ENCODE assay signal across 9 cellular contexts in the genomic region with DNA sequence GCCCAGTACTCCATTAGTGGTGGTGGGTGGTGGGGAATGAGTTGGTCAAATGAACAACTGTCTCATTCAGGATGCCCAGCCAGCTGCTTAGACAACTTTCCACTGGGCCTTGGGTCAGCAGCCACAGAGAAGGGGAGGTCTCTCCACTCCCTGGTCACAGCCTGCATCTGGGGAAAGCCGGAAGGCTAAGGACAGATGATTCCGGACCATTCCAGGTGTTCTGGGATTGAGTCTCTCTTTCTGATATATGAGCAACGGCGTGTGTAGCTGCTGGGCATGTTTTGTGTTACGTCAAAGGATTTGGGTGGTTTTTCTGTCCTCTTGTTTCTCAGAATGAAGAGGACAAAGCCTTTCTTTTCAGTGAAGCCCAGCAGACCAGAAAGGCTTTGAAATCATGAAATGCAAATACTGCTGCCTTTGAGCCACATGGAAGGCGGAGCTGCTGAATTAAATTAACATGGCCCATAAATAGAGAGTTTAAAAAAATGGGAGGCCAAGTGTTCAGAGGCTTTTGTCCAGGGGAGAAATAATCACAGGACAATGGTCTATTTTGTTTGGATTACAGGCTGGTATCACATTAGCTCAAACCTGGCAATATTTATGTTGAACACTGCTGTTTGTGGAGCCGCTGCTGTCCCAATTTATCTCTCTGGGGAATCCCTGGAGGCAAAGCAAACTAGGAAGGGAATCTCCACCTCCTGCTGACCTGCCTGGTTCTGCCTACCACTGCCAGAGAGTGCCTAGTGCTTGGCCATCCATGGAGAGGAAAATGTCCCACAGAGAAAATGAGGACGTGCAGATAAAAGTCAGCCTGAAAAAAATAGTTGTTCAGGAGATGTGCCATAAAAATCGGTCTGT.
DNase-seq lines count a peak whose midpoint lies in the region; ATAC-seq and TF ChIP-seq lines count a peak whose summit lies in the region.
"Had no signal": no experiment of that assay in that cellular context is flagged by ENCODE, and none has a peak within 500 bp of the region (broad histone marks: within the 10 kb centered on the region; RNA-seq: fewer than 3 reads in every experiment).

No MANE protein-coding gene starts in this region.

- no peaks in the 10 kb centered on the region for H3K9me3 ChIP-seq in mammary epithelial cell (replicated peaks; ENCODE audit: insufficient read depth, low read length)

- H3K4me1 ChIP-seq in mammary epithelial cell (ENCODE audit: insufficient read depth, low read length): no peaks in the 10 kb centered on the region
- H3K4me1 ChIP-seq: parathyroid adenoma had no signal

- H3K4me2 ChIP-seq in mammary epithelial cell (ENCODE audit: insufficient read depth, low read depth, low read length): no peak overlapping the region

- no peak overlapping the region for H3K4me3 ChIP-seq in mammary epithelial cell (replicated peaks in 1 of 3; ENCODE audit: insufficient read depth in 1 of 3, low read depth in 2 of 3, low read length in 3 of 3)

- H3K27ac ChIP-seq in mammary epithelial cell (ENCODE audit: insufficient read depth, low read depth, low read length): no peak overlapping the region
- H3K27ac ChIP-seq: parathyroid adenoma had no signal

- no peaks in the 10 kb centered on the region for H3K79me2 ChIP-seq in mammary epithelial cell (ENCODE audit: insufficient read depth, low read length)
- H3K79me2 ChIP-seq: parathyroid adenoma had no signal

- DNase-seq in NCI-H2227 (lab: John Stamatoyannopoulos, UW; ENCODE audit: unreplicated experiment): peak; percentile 63
- peak; percentile 90 for DNase-seq in midbrain (lab: John Stamatoyannopoulos, UW)
- DNase-seq in mammary epithelial cell: no peak
- no peak for DNase-seq in stimulated activated CD4-positive, alpha-beta T cell treated with anti-CD3 and anti-CD28 coated beads, Interleukin-4, amount 100 ng/mL, for 1 hour
- DNase-seq in activated CD4-positive, alpha-beta T cell treated with anti-CD3 and anti-CD28 coated beads, Interleukin-2, amount 50 U/mL, for 48 hours: no peak
- DNase-seq in H4 (ENCODE audit: low spot score): no peak

- dilution Hi-C loops in mammary epithelial cell (cut with HindIII; ENCODE audit: low sequenced_read_pairs): no loop called here

- H3K27me3 ChIP-seq in mammary epithelial cell (ENCODE audit: insufficient read depth, low read length): peaks cover 15% of the 10 kb centered on the region

- H2AFZ ChIP-seq in mammary epithelial cell (ENCODE audit: low read depth, low read length): no peak overlapping the region
- H2AFZ ChIP-seq: parathyroid adenoma had no signal

- intact Hi-C loops in mammary epithelial cell (cut with micrococcal nuclease): no loop called here

- H4K20me1 ChIP-seq in mammary epithelial cell (ENCODE audit: insufficient read depth, low read length): no peaks in the 10 kb centered on the region

- H3K36me3 ChIP-seq in mammary epithelial cell (ENCODE audit: insufficient read depth, low read length): no peaks in the 10 kb centered on the region

- WGBS in mammary epithelial cell (ENCODE audit: low coverage, missing lambda C conversion rate): 46% methylated on average over 9 of the region's 9 CpGs

- in situ Hi-C loops in mammary epithelial cell (cut with MboI; ENCODE audit: low sequenced_read_pairs in 2 of 2): no loop called here

- H3K9ac ChIP-seq in mammary epithelial cell (ENCODE audit: insufficient read depth, low read length): no peak overlapping the region
- H3K9ac ChIP-seq: parathyroid adenoma had no signal

- peak; percentile 79 for ATAC-seq in GM18858 (IDR thresholded peaks at IDR 0.05; ENCODE audit: unreplicated experiment)
- ATAC-seq in HG02571 (IDR thresholded peaks at IDR 0.05; ENCODE audit: unreplicated experiment): peak; percentile 79

- TF ChIP-seq CTCF in mammary epithelial cell (conservative IDR thresholded peaks at IDR 0.05 in 1 of 2, IDR thresholded peaks at IDR 0.05 in 1 of 2; ENCODE audit: extremely low read depth in 1 of 2, insufficient read depth in 1 of 2, low read depth in 1 of 2, low read length in 2 of 2): no peak

- no TSS peak for BruUV-seq in mammary epithelial cell (replicated peaks; lab: Mats Ljungman, UMichigan)

- CTCF ChIA-PET in mammary epithelial cell (lab: Charles Lee; ENCODE audit: low non-redundant PET): interaction anchor here (0.6 kb wide), 1 partner anchor 152 kb away, joined by 5 read pairs; no protein-coding TSS in a partner anchor

Comparison
In these comparisons a context has a peak if more than half of its experiments do, and no peak if none do; other contexts are left out.
1. DNase-seq: peak in NCI-H2227 (single experiment) and midbrain (single experiment); none in mammary epithelial cell (single experiment), stimulated activated CD4-positive, alpha-beta T cell treated with anti-CD3 and anti-CD28 coated beads, Interleukin-4, amount 100 ng/mL, for 1 hour (single experiment), activated CD4-positive, alpha-beta T cell treated with anti-CD3 and anti-CD28 coated beads, Interleukin-2, amount 50 U/mL, for 48 hours (0 of 2) and H4 (single experiment).